ENCODE assay signal across 21 cellular contexts in genomic region chr2:150705357-150705756, GRCh38.
"Had no signal": no experiment of that assay in that cellular context is flagged by ENCODE, and none has a peak within 500 bp of the region (broad histone marks: within the 10 kb centered on the region; RNA-seq: fewer than 3 reads in every experiment).

No MANE protein-coding gene starts in this region.

- FAIRE-seq: kidney had no signal

- H3K36me3 ChIP-seq: cardiac muscle cell, gastroesophageal sphincter, heart left ventricle, sigmoid colon, thoracic aorta, upper lobe of left lung had no signal

- H3K27me3 Mint-ChIP-seq: activated CD4-positive, alpha-beta T cell treated with anti-CD3 and anti-CD28 coated beads, Interleukin-2, amount 10 ng/mL, durations not matched to agents 7 days and 5 days; natural killer cell treated with Interleukin-12 subunit alpha and Interleukin-12 subunit beta and Interleukin-15 and Interleukin-18, amount 100 ng/mL, for 72 hours; stimulated activated memory B cell treated with anti-CD40 and anti-IgM and Interleukin-4, amounts not matched to agents 10 μg/mL and 1 μg/mL and 100 μg/mL, for 72 hours had no signal

- H3K27ac ChIP-seq: cardiac muscle cell, gastroesophageal sphincter, heart left ventricle, sigmoid colon, thoracic aorta, upper lobe of left lung had no signal

- H3K4me3 Mint-ChIP-seq: activated CD4-positive, alpha-beta T cell treated with anti-CD3 and anti-CD28 coated beads, Interleukin-2, amount 10 ng/mL, durations not matched to agents 7 days and 5 days; mesothelial cell of epicardium; natural killer cell treated with Interleukin-12 subunit alpha and Interleukin-12 subunit beta and Interleukin-15 and Interleukin-18, amount 100 ng/mL, for 72 hours; stimulated activated memory B cell treated with anti-CD40 and anti-IgM and Interleukin-4, amounts not matched to agents 10 μg/mL and 1 μg/mL and 100 μg/mL, for 72 hours had no signal

- DNase-seq: activated CD4-positive, alpha-beta T cell treated with anti-CD3 and anti-CD28 coated beads, Interleukin-2, amount 10 ng/mL, durations not matched to agents 7 days and 5 days; activated CD8-positive, alpha-beta memory T cell treated with anti-CD3 and anti-CD28 coated beads, Interleukin-2, amount 50 U/mL, for 4 hours; activated effector memory CD4-positive, alpha-beta T cell treated with Interleukin-2 at 50 U/mL for 16 hours; activated naive CD4-positive, alpha-beta T cell treated with anti-CD3 and anti-CD28 coated beads, Interleukin-2, amount 50 U/mL, for 16 hours; activated T-cell treated with anti-CD3 and anti-CD28 coated beads, Interleukin-2, amount 50 U/mL, for 48 hours; aorta; dermis blood vessel endothelial cell; effector memory CD4-positive, alpha-beta T cell; heart left ventricle; kidney; posterior cingulate gyrus; sigmoid colon; stimulated activated CD4-positive, alpha-beta T cell treated with anti-CD3 and anti-CD28 coated beads, Interleukin-4, amount 100 ng/mL, for 4 hours; upper lobe of left lung had no signal

- H3K9me3 Mint-ChIP-seq: activated CD4-positive, alpha-beta T cell treated with anti-CD3 and anti-CD28 coated beads, Interleukin-2, amount 10 ng/mL, durations not matched to agents 7 days and 5 days; mesothelial cell of epicardium; stimulated activated memory B cell treated with anti-CD40 and anti-IgM and Interleukin-4, amounts not matched to agents 10 μg/mL and 1 μg/mL and 100 μg/mL, for 72 hours had no signal

- H3K36me3 Mint-ChIP-seq: mesothelial cell of epicardium; natural killer cell treated with Interleukin-12 subunit alpha and Interleukin-12 subunit beta and Interleukin-15 and Interleukin-18, amount 100 ng/mL, for 72 hours; stimulated activated memory B cell treated with anti-CD40 and anti-IgM and Interleukin-4, amounts not matched to agents 10 μg/mL and 1 μg/mL and 100 μg/mL, for 72 hours had no signal

- H3K4me1 Mint-ChIP-seq: activated CD4-positive, alpha-beta T cell treated with anti-CD3 and anti-CD28 coated beads, Interleukin-2, amount 10 ng/mL, durations not matched to agents 7 days and 5 days; stimulated activated memory B cell treated with anti-CD40 and anti-IgM and Interleukin-4, amounts not matched to agents 10 μg/mL and 1 μg/mL and 100 μg/mL, for 72 hours had no signal

- H3K27ac Mint-ChIP-seq: activated CD4-positive, alpha-beta T cell treated with anti-CD3 and anti-CD28 coated beads, Interleukin-2, amount 10 ng/mL, durations not matched to agents 7 days and 5 days; mesothelial cell of epicardium; natural killer cell treated with Interleukin-12 subunit alpha and Interleukin-12 subunit beta and Interleukin-15 and Interleukin-18, amount 100 ng/mL, for 72 hours; stimulated activated memory B cell treated with anti-CD40 and anti-IgM and Interleukin-4, amounts not matched to agents 10 μg/mL and 1 μg/mL and 100 μg/mL, for 72 hours had no signal

- H3K4me1 ChIP-seq: heart left ventricle, sigmoid colon, upper lobe of left lung had no signal

- H3K27me3 ChIP-seq: cardiac muscle cell, gastroesophageal sphincter, heart left ventricle, sigmoid colon, upper lobe of left lung had no signal

- H3K9me3 ChIP-seq: gastroesophageal sphincter, heart left ventricle, sigmoid colon, thoracic aorta, upper lobe of left lung had no signal

- H3K4me3 ChIP-seq: cardiac muscle cell, gastroesophageal sphincter, heart left ventricle, lung, sigmoid colon, thoracic aorta, upper lobe of left lung had no signal
